In genomic region chr10:13550813-13551212, GRCh38 we compare ENCODE assay signal across 24 cellular contexts.
"Had no signal": no experiment of that assay in that cellular context is flagged by ENCODE, and none has a peak within 500 bp of the region (broad histone marks: within the 10 kb centered on the region; RNA-seq: fewer than 3 reads in every experiment).

No MANE protein-coding gene starts in this region.

- H3K27me3 ChIP-seq: testis, thyroid gland, tibial artery, transverse colon, upper lobe of left lung, upper lobe of right lung, uterus, vagina had no signal

- H3K4me1 ChIP-seq: stomach, suprapubic skin, testis, thyroid gland, tibial artery, tibial nerve, transverse colon, upper lobe of left lung, upper lobe of right lung, uterus, vagina had no signal

- H3K4me3 ChIP-seq: stomach, suprapubic skin, testis, thoracic aorta, thyroid gland, tibial artery, tibial nerve, transverse colon, upper lobe of left lung, upper lobe of right lung, uterus, vagina had no signal

- H3K27ac ChIP-seq: stomach, suprapubic skin, testis, thoracic aorta, thyroid gland, tibial artery, tibial nerve, transverse colon, upper lobe of left lung, upper lobe of right lung, uterus, vagina had no signal

- H3K9me3 ChIP-seq: testis, thyroid gland, transverse colon, upper lobe of right lung, uterus, vagina had no signal

- DNase-seq: stimulated activated CD4-positive, alpha-beta T cell treated with anti-CD3 and anti-CD28 coated beads, Interleukin-2, amount 100 ng/mL, for 48 hours; stimulated activated CD4-positive, alpha-beta T cell treated with anti-CD3 and anti-CD28 coated beads, Interleukin-4, amount 100 ng/mL, for 1 hour; stimulated activated CD4-positive, alpha-beta T cell treated with anti-CD3 and anti-CD28 coated beads, Interleukin-4, amount 100 ng/mL, for 24 hours; stimulated activated CD4-positive, alpha-beta T cell treated with anti-CD3 and anti-CD28 coated beads, Interleukin-4, amount 100 ng/mL, for 4 hours; stimulated activated CD8-positive, alpha-beta memory T cell treated with anti-CD3 and anti-CD28 coated beads, Interleukin-4, amount 100 ng/mL, for 48 hours; stimulated activated naive B cell treated with anti-CD40 and anti-IgM and Interleukin-4, amounts not matched to agents 10 μg/mL and 1 μg/mL and 100 μg/mL, for 72 hours; stimulated activated naive CD4-positive, alpha-beta T cell; stimulated activated naive CD4-positive, alpha-beta T cell treated with Interleukin-2 at 50 U/mL for 16 hours; stimulated activated naive CD8-positive, alpha-beta T cell treated with anti-CD3 and anti-CD28 coated beads, Interleukin-15, amount 100 ng/mL, for 72 hours; stimulated activated naive CD8-positive, alpha-beta T cell treated with anti-CD3 and anti-CD28 coated beads, Interleukin-15, Interleukin-2, amounts not matched to agents 100 U/mL and 50 U/mL, for 24 hours; stomach; substantia nigra; testis; thyroid gland; tibial artery; transverse colon; trophoblast cell; upper lobe of left lung; upper lobe of right lung; uterus had no signal

- H3K36me3 ChIP-seq: stomach, suprapubic skin, thoracic aorta, thyroid gland, tibial nerve, transverse colon, upper lobe of left lung, upper lobe of right lung, uterus, vagina had no signal
